In the genomic region with DNA sequence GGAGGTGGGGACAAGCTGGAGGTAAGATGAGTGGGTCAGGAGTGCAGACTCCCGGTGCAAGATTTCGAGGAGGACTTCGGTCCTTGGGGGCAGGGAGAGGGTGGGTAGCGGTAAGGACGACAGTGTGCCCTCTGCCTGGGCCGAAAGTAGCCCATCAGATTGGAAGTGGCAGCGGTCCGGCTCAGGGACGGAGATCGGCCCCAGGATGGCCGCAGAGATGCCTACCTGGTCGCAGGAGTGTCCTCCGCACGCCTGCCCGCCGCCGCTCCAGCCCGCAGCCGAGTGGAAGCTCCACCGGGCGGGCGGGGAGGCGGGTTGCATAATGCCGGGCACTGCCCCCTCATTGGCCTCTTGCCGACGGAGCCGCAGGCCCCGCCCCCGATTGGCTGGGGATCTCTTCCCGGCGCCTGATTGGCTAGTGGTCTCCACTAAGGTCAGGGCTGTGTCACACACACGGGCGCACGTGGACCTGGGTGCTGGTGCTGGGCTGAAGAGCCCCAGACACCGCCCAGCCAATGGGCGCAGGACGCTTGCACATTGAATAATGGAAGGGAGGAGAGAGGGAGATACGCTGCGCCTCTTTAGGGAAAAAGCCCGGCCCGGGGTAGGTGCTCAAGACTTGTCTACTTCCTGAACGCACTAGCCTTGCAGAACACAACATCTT, we compare ENCODE assay signal across 8 cellular contexts. TPM values are rescaled to one million over a fixed set of nuclear protein-coding genes. Genes with fewer than 3 reads are reported as not detected.
DNase-seq lines count a peak whose midpoint lies in the region; ATAC-seq, FAIRE-seq and TF ChIP-seq lines count a peak whose summit lies in the region.

A gene with protein sequence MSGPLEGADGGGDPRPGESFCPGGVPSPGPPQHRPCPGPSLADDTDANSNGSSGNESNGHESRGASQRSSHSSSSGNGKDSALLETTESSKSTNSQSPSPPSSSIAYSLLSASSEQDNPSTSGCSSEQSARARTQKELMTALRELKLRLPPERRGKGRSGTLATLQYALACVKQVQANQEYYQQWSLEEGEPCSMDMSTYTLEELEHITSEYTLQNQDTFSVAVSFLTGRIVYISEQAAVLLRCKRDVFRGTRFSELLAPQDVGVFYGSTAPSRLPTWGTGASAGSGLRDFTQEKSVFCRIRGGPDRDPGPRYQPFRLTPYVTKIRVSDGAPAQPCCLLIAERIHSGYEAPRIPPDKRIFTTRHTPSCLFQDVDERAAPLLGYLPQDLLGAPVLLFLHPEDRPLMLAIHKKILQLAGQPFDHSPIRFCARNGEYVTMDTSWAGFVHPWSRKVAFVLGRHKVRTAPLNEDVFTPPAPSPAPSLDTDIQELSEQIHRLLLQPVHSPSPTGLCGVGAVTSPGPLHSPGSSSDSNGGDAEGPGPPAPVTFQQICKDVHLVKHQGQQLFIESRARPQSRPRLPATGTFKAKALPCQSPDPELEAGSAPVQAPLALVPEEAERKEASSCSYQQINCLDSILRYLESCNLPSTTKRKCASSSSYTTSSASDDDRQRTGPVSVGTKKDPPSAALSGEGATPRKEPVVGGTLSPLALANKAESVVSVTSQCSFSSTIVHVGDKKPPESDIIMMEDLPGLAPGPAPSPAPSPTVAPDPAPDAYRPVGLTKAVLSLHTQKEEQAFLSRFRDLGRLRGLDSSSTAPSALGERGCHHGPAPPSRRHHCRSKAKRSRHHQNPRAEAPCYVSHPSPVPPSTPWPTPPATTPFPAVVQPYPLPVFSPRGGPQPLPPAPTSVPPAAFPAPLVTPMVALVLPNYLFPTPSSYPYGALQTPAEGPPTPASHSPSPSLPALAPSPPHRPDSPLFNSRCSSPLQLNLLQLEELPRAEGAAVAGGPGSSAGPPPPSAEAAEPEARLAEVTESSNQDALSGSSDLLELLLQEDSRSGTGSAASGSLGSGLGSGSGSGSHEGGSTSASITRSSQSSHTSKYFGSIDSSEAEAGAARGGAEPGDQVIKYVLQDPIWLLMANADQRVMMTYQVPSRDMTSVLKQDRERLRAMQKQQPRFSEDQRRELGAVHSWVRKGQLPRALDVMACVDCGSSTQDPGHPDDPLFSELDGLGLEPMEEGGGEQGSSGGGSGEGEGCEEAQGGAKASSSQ (N-terminal part only) (minus strand): TSS at position 293 of the 664 bp plus-strand sequence. CDS start 1,698 bp downstream, outside the sequence.

- H3K27me3 ChIP-seq in osteoblast (ENCODE audit: insufficient read depth, low read length) (no peaks in the 10 kb centered on the region), thoracic aorta (replicated peaks; ENCODE audit: insufficient read depth) (no peaks in the 10 kb centered on the region)

- intact Hi-C loops in head of caudate nucleus (cut with DNase I), result no loop called here

- FAIRE-seq in GM12892 (lab: Jason Lieb, UNC), result peak; percentile 98

- H3K9me3 ChIP-seq in osteoblast (ENCODE audit: low read depth, low read length) (no peaks in the 10 kb centered on the region), thoracic aorta (no peaks in the 10 kb centered on the region)

- peaks cover 27% of the 10 kb centered on the region for H4K20me1 ChIP-seq in osteoblast (ENCODE audit: insufficient read depth, low read length)

- peak within 1 kb of the TSS; percentile 92 for H3K4me2 ChIP-seq in osteoblast (ENCODE audit: insufficient read depth, low read length)

- TF ChIP-seq POLR2A in GM12892 (IDR thresholded peaks at IDR 0.05; ENCODE audit: low read depth, low read length), result peak; percentile 88

- H3K4me3 ChIP-seq in osteoblast (ENCODE audit: insufficient read depth, low read length) (peak within 1 kb of the TSS; percentile 79), thoracic aorta (peak within 1 kb of the TSS; percentile 76)

- H3K79me2 ChIP-seq in osteoblast (ENCODE audit: insufficient read depth, low read length), result peaks cover 34% of the 10 kb centered on the region

- ATAC-seq in thoracic aorta (ENCODE audit: insufficient number of reproducible peaks, low FRiP score, low read depth) (peak; percentile 16), HG03159 (IDR thresholded peaks at IDR 0.05; ENCODE audit: unreplicated experiment) (no peak)

- TF ChIP-seq CTCF in osteoblast (IDR thresholded peaks at IDR 0.05; ENCODE audit: extremely low read depth, low read depth, low read length) (no peak), thoracic aorta (IDR thresholded peaks at IDR 0.05) (no peak)

- peaks cover 33% of the 10 kb centered on the region for H3K36me3 ChIP-seq in osteoblast (ENCODE audit: insufficient read depth, low read length)
- H3K36me3 ChIP-seq in thoracic aorta, result peaks cover 35% of the 10 kb centered on the region

- H2AFZ ChIP-seq in osteoblast (ENCODE audit: low read length), result no peak within 1 kb of the TSS

- H3K27ac ChIP-seq in osteoblast (ENCODE audit: low read depth, low read length) (peak within 1 kb of the TSS; percentile 100), thoracic aorta (peak within 1 kb of the TSS; percentile 100)

- peak; percentile 86 for DNase-seq in GM12892 (ENCODE audit: insufficient read length)
- peak; percentile 86 for DNase-seq in NAMALWA (ENCODE audit: low spot score)
- peak; percentile 65 to 81 for DNase-seq in SW 1271 (lab: John Stamatoyannopoulos, UW)
- peak; percentile 64 for DNase-seq in activated naive CD8-positive, alpha-beta T cell treated with anti-CD3 and anti-CD28 coated beads, Interleukin-2, amount 50 U/mL, for 16 hours (ENCODE audit: low read depth, low spot score)
- peak; percentile 93 to 99 (median 97) for DNase-seq in head of caudate nucleus
- DNase-seq in osteoblast (ENCODE audit: insufficient read length, low spot score, missing footprints), result peak; percentile 99
- peak; percentile 87 for DNase-seq in thoracic aorta (ENCODE audit: low spot score)

- peaks cover 53% of the 10 kb centered on the region for H3K4me1 ChIP-seq in osteoblast (ENCODE audit: insufficient read depth, low read length)
- peaks cover 18 to 50% of the 10 kb centered on the region in 2 donors for H3K4me1 ChIP-seq in thoracic aorta (ENCODE audit: control insufficient read depth in 1 of 2, low read depth in 2 of 2)

RNA-seq across cellular contexts. Expression of the gene that starts here (rescaled TPM):
- 11.8 TPM for polyA plus RNA-seq in GM12892 (2012; ENCODE audit: missing spikeins)
- total RNA-seq in osteoblast (11.2 and 16.6 TPM in 2 replicates), thoracic aorta (100 to 1,000 TPM; 175 to 292 TPM)
